19 cellular contexts compared by ENCODE assay signal in the genomic region with DNA sequence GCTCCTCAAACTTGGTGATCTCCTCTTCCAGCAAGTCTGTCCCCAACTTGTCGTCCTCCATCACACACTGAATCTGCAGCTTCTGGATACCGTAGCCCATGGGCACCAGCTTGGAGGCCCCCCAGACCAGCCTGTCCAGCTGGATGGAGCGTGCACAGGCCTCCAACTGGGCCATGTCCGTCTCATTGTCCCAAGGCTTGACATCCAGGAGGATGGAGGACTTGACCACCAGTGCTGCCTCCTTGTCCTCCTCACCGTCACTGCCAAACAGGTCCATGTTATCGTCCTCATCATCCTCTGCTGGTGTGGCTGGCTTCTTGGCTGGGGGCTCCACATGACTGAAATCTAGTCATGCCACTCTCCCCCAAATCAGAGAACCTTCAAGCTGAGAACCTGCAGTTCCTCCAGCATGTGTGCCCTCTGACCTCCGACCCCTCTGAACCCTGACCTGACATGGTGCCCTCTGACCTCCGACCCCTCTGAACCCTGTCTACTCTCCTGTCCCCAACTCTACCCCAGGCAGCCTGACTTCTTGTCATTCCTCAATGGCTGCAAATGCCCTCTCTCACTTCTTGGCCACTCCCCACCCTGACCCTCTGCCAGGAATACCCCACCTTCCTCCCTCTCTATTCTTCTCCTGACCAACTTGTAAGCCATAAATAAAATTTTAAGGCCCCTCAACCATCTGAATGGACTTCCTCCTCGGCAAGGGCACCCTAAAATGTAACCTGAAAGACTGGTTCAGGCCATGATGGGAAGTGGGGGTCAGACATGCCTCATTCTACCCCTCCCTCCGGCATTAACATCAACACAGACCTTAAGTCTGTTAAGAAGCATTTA.
DNase-seq lines count a peak whose midpoint lies in the region; ATAC-seq and TF ChIP-seq lines count a peak whose summit lies in the region.
"Had no signal": no experiment of that assay in that cellular context is flagged by ENCODE, and none has a peak within 500 bp of the region (broad histone marks: within the 10 kb centered on the region; RNA-seq: fewer than 3 reads in every experiment).

No MANE protein-coding gene starts in this region.

- DNase-seq in AG08396 (ENCODE audit: low spot score) (peak; percentile 1), ELF-1 (ENCODE audit: low read depth, low spot score) (peak; percentile 58), coronary artery (ENCODE audit: low spot score) (peak; percentile 36), osteoblast (ENCODE audit: insufficient read length, low spot score, missing footprints) (peak; percentile 27), foreskin keratinocyte (no peak)
- DNase-seq: BE2C, DND-41, GF-D8, MV-4-11, NCI-H1417 treated with DMSO at 0.1 percent for 48 hours, NCI-H2171 treated with DMSO at 0.1 percent for 48 hours, NCI-H510A, NCI-H82, Peyer's patch, SHP77 had no signal

- ATAC-seq in GM18909 (IDR thresholded peaks at IDR 0.05; ENCODE audit: poor library complexity, unreplicated experiment), result no peak
- no peak for ATAC-seq in foreskin keratinocyte
- no peak for ATAC-seq in HG03571 (IDR thresholded peaks at IDR 0.05; ENCODE audit: unreplicated experiment)
- ATAC-seq: CD8-positive, alpha-beta T cell; GM23338 had no signal

- H3K4me1 ChIP-seq in osteoblast (ENCODE audit: insufficient read depth, low read length) (no peaks in the 10 kb centered on the region), foreskin keratinocyte (no peaks in the 10 kb centered on the region)
- H3K4me1 ChIP-seq: BE2C, Peyer's patch had no signal

- no peaks in the 10 kb centered on the region for H3K27me3 ChIP-seq in osteoblast (ENCODE audit: insufficient read depth, low read length)
- H3K27me3 ChIP-seq in foreskin keratinocyte, result no peaks in the 10 kb centered on the region
- H3K27me3 ChIP-seq: BE2C, Peyer's patch had no signal

- no peak overlapping the region for H3K4me3 ChIP-seq in coronary artery
- H3K4me3 ChIP-seq in osteoblast (ENCODE audit: insufficient read depth, low read length), result no peak overlapping the region
- H3K4me3 ChIP-seq: GM23338, Peyer's patch had no signal

- H3K9me3 ChIP-seq in osteoblast (ENCODE audit: low read depth, low read length), result no peaks in the 10 kb centered on the region
- H3K9me3 ChIP-seq: BE2C, Peyer's patch had no signal

- no peak overlapping the region for H3K4me2 ChIP-seq in osteoblast (ENCODE audit: insufficient read depth, low read length)
- H3K4me2 ChIP-seq: GM23338 had no signal

- H2AFZ ChIP-seq in osteoblast (ENCODE audit: low read length), result no peak overlapping the region
- H2AFZ ChIP-seq: GM23338 had no signal

- no peaks in the 10 kb centered on the region for H4K20me1 ChIP-seq in osteoblast (ENCODE audit: insufficient read depth, low read length)

- no peaks in the 10 kb centered on the region for H3K79me2 ChIP-seq in osteoblast (ENCODE audit: insufficient read depth, low read length)

- no peak for TF ChIP-seq CTCF in coronary artery (IDR thresholded peaks at IDR 0.05)
- TF ChIP-seq CTCF in osteoblast (IDR thresholded peaks at IDR 0.05; ENCODE audit: extremely low read depth, low read depth, low read length), result no peak
- TF ChIP-seq CTCF in foreskin keratinocyte (conservative IDR thresholded peaks at IDR 0.05), result no peak

- H3K36me3 ChIP-seq in osteoblast (ENCODE audit: insufficient read depth, low read length), result no peaks in the 10 kb centered on the region
- H3K36me3 ChIP-seq: BE2C, Peyer's patch had no signal

- H3K27ac ChIP-seq in coronary artery (no peak overlapping the region), osteoblast (ENCODE audit: low read depth, low read length) (no peak overlapping the region), foreskin keratinocyte (no peak overlapping the region)
- H3K27ac ChIP-seq: Peyer's patch had no signal

Comparison
In these comparisons a context has a peak if more than half of its experiments do, and no peak if none do; other contexts are left out.
1. DNase-seq: peak in AG08396 (single experiment), ELF-1 (single experiment), coronary artery (single experiment) and osteoblast (single experiment); none in foreskin keratinocyte (0 of 2).